19 cellular contexts compared by ENCODE assay signal in genomic region chr20:41475507-41475906, GRCh38.
DNase-seq lines count a peak whose midpoint lies in the region; ATAC-seq and TF ChIP-seq lines count a peak whose summit lies in the region.
"Had no signal": no experiment of that assay in that cellular context is flagged by ENCODE, and none has a peak within 500 bp of the region (broad histone marks: within the 10 kb centered on the region; RNA-seq: fewer than 3 reads in every experiment).

No MANE protein-coding gene starts in this region.

- CTCF ChIA-PET in CD8-positive, alpha-beta T cell (lab: Charles Lee), result no interaction called here

- H3K4me3 ChIP-seq in choroid plexus epithelial cell (ENCODE audit: low read depth, low read length), result no peak overlapping the region
- no peak overlapping the region for H3K4me3 ChIP-seq in mucosa of descending colon
- H3K4me3 ChIP-seq in CD8-positive, alpha-beta T cell (ENCODE audit: low read depth, low read length), result no peak overlapping the region
- H3K4me3 ChIP-seq: K562 had no signal

- no peaks in the 10 kb centered on the region for H3K4me1 ChIP-seq in mucosa of descending colon (ENCODE audit: low read depth)
- peaks cover 12% of the 10 kb centered on the region for H3K4me1 ChIP-seq in CD8-positive, alpha-beta T cell (ENCODE audit: insufficient read depth, low read length)
- H3K4me1 ChIP-seq in foreskin keratinocyte, result no peaks in the 10 kb centered on the region

- H3K36me3 Mint-ChIP-seq in CD8-positive, alpha-beta T cell, result peaks cover 78% of the 10 kb centered on the region

- peak; percentile 49 for ATAC-seq in Right ventricle myocardium inferior
- peak; percentile 10 for ATAC-seq in mucosa of descending colon
- no peak for ATAC-seq in CD8-positive, alpha-beta T cell
- ATAC-seq in foreskin keratinocyte, result no peak
- ATAC-seq: K562; stimulated activated memory B cell treated with anti-CD40 and anti-IgM and Interleukin-4, amounts not matched to agents 10 μg/mL and 1 μg/mL and 100 μg/mL, for 72 hours had no signal

- intact Hi-C loops in Right ventricle myocardium inferior (cut with DNase I), result loop anchor here (5.0 kb wide), 1 partner anchor 142 kb away; the partner anchor contains the start of gene CHD6
- intact Hi-C loops in cardiac septum (cut with DNase I), result no loop called here
- intact Hi-C loops in mucosa of descending colon (cut with DNase I, micrococcal nuclease), result no loop called here
- intact Hi-C loops in CD8-positive, alpha-beta T cell (cut with DNase I, micrococcal nuclease), result no loop called here

- TF ChIP-seq CTCF in choroid plexus epithelial cell (conservative IDR thresholded peaks at IDR 0.05; ENCODE audit: low read depth, low read length) (no peak), mucosa of descending colon (IDR thresholded peaks at IDR 0.05) (no peak), foreskin keratinocyte (conservative IDR thresholded peaks at IDR 0.05) (no peak)
- TF ChIP-seq CTCF in CD8-positive, alpha-beta T cell (IDR thresholded peaks at IDR 0.05), result no peak

- no peaks in the 10 kb centered on the region for H3K9me3 ChIP-seq in mucosa of descending colon
- no peaks in the 10 kb centered on the region for H3K9me3 ChIP-seq in CD8-positive, alpha-beta T cell (ENCODE audit: low read length)

- no peaks in the 10 kb centered on the region for H3K36me3 ChIP-seq in mucosa of descending colon (ENCODE audit: low read depth)
- H3K36me3 ChIP-seq in CD8-positive, alpha-beta T cell (ENCODE audit: insufficient read depth, low read length), result peaks cover 23% of the 10 kb centered on the region

- H3K27ac ChIP-seq in CD8-positive, alpha-beta T cell (ENCODE audit: low read depth, low read length), result no peak overlapping the region
- H3K27ac ChIP-seq in foreskin keratinocyte, result no peak overlapping the region
- H3K27ac ChIP-seq: epithelial cell of prostate, parathyroid adenoma had no signal

- peaks cover 18% of the 10 kb centered on the region for H3K4me1 Mint-ChIP-seq in CD8-positive, alpha-beta T cell (ENCODE audit: low read depth)

- POLR2A ChIA-PET in CD8-positive, alpha-beta T cell (lab: Charles Lee), result no interaction called here

- no peak overlapping the region for H3K27ac Mint-ChIP-seq in CD8-positive, alpha-beta T cell
- H3K27ac Mint-ChIP-seq: memory B cell; stimulated activated memory B cell treated with anti-CD40 and anti-IgM and Interleukin-4, amounts not matched to agents 10 μg/mL and 1 μg/mL and 100 μg/mL, for 72 hours; T-helper 1 cell treated with Interleukin-12 subunit alpha and Interleukin-12 subunit beta and Interleukin-4 antibody, amounts not matched to agents 30 μg/mL and 1 μg/mL, for 36 hours had no signal

- no peak for DNase-seq in Right ventricle myocardium inferior (ENCODE audit: missing footprints)
- DNase-seq in cardiac septum (ENCODE audit: low spot score), result no peak
- DNase-seq in choroid plexus epithelial cell (ENCODE audit: low read depth), result peak; percentile 16
- no peak for DNase-seq in mucosa of descending colon
- DNase-seq in DMS 273 (lab: John Stamatoyannopoulos, UW; ENCODE audit: unreplicated experiment), result no peak
- DNase-seq in CD8-positive, alpha-beta T cell, result no peak
- DNase-seq in D341Med (ENCODE audit: low spot score), result no peak
- no peak for DNase-seq in foreskin keratinocyte
- DNase-seq: activated CD4-positive, alpha-beta T cell treated with anti-CD3 and anti-CD28 coated beads, Interleukin-2, amount 50 U/mL, for 1 hour; activated effector memory CD4-positive, alpha-beta T cell treated with anti-CD3 and anti-CD28 coated beads, Interleukin-2, amount 50 U/mL, for 16 hours; AML-193; central memory CD4-positive, alpha-beta T cell; stimulated activated CD4-positive, alpha-beta T cell treated with anti-CD3 and anti-CD28 coated beads, Interleukin-4, amount 100 ng/mL, for 24 hours had no signal

- no peaks in the 10 kb centered on the region for H3K9me3 Mint-ChIP-seq in CD8-positive, alpha-beta T cell
- H3K9me3 Mint-ChIP-seq: memory B cell; stimulated activated memory B cell treated with anti-CD40 and anti-IgM and Interleukin-4, amounts not matched to agents 10 μg/mL and 1 μg/mL and 100 μg/mL, for 72 hours; T-helper 1 cell treated with Interleukin-12 subunit alpha and Interleukin-12 subunit beta and Interleukin-4 antibody, amounts not matched to agents 30 μg/mL and 1 μg/mL, for 36 hours had no signal

- no peak overlapping the region for H3K4me3 Mint-ChIP-seq in CD8-positive, alpha-beta T cell
- H3K4me3 Mint-ChIP-seq: memory B cell; stimulated activated memory B cell treated with anti-CD40 and anti-IgM and Interleukin-4, amounts not matched to agents 10 μg/mL and 1 μg/mL and 100 μg/mL, for 72 hours; T-helper 1 cell treated with Interleukin-12 subunit alpha and Interleukin-12 subunit beta and Interleukin-4 antibody, amounts not matched to agents 30 μg/mL and 1 μg/mL, for 36 hours had no signal

- H3K27me3 Mint-ChIP-seq in CD8-positive, alpha-beta T cell (ENCODE audit: low read depth), result no peaks in the 10 kb centered on the region
- H3K27me3 Mint-ChIP-seq: memory B cell; stimulated activated memory B cell treated with anti-CD40 and anti-IgM and Interleukin-4, amounts not matched to agents 10 μg/mL and 1 μg/mL and 100 μg/mL, for 72 hours had no signal

- H3K27me3 ChIP-seq in CD8-positive, alpha-beta T cell (ENCODE audit: insufficient read depth, low read length), result no peaks in the 10 kb centered on the region
- H3K27me3 ChIP-seq in foreskin keratinocyte, result no peaks in the 10 kb centered on the region

Comparison
In these comparisons a context has a peak if more than half of its experiments do, and no peak if none do; other contexts are left out.
1. ATAC-seq: peak in Right ventricle myocardium inferior (single experiment) and mucosa of descending colon (single experiment); none in CD8-positive, alpha-beta T cell (single experiment) and foreskin keratinocyte (single experiment).